Comparison of ENCODE assay signal across 1 cellular context in genomic region chr18:6748241-6748640, GRCh38.
TF ChIP-seq lines count a peak whose summit lies in the region.

No MANE protein-coding gene starts in this region.

TF ChIP-seq in GM23338, 12 proteins besides CTCF, POLR2A, EP300 and RAD21 (continued from another document):
- TF ChIP-seq ETS1 (IDR thresholded peaks at IDR 0.05) (no peak), POLR2AphosphoS5 (IDR thresholded peaks at IDR 0.05; ENCODE audit: low read depth) (no peak), JUNB (IDR thresholded peaks at IDR 0.05; ENCODE audit: unreplicated experiment) (no peak), ZNF331 (CRISPR knock-in tag; IDR thresholded peaks at IDR 0.05; ENCODE audit: low read depth) (no peak), ZNF462 (CRISPR knock-in tag; IDR thresholded peaks at IDR 0.05) (no peak), NANOG (IDR thresholded peaks at IDR 0.05; ENCODE audit: borderline replicate concordance) (no peak), EZH2 (IDR thresholded peaks at IDR 0.05; ENCODE audit: low read depth, unreplicated experiment) (no peak), ZNF114 (CRISPR knock-in tag; IDR thresholded peaks at IDR 0.05) (no peak), CREB1 (CRISPR knock-in tag; IDR thresholded peaks at IDR 0.05; ENCODE audit: low read depth) (no peak), STAT1 (IDR thresholded peaks at IDR 0.05; ENCODE audit: unreplicated experiment) (no peak), EZH2phosphoT487 (IDR thresholded peaks at IDR 0.05; ENCODE audit: unreplicated experiment) (no peak)
TF ChIP-seq in GM23338: peak in this region for 0.
